In the genomic region with DNA sequence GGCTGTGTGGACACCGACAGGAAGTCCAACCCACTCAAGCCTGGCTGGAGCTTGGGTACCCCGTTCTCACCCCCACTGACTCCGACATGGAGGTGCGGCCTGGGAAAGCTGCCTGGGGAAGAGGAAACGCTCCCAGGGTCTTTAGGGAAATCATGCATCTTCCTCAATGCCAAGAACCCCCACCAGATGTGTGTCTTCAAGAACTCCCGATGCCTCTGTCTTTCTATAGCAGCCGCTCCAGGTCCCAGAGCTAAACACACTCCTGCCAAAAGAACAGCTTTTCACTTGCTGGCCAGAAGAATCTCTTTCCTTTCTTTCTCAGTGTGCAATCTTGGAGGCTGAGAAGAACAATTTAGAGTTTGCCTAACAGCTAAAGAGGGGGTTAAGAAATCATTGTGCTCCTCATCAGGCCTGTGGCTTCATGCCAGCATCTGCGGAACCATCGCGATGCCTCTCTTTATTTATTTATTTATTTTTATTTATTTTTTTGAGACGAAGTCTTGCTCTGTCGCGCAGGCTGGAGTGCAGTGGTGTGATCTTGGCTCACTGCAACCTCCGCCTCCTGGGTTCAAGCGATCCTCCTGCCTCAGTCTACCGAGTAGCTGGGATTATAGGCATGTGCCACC, we compare ENCODE assay signal across 13 cellular contexts. TPM values are rescaled to one million over a fixed set of nuclear protein-coding genes. Genes with fewer than 3 reads are reported as not detected.
A peak's percentile ranks its signal among the peaks of the same experiment; 100 is the strongest.
DNase-seq lines count a peak whose midpoint lies in the region; ATAC-seq and TF ChIP-seq lines count a peak whose summit lies in the region.
"Had no signal": no experiment of that assay in that cellular context is flagged by ENCODE, and none has a peak within 500 bp of the region (broad histone marks: within the 10 kb centered on the region; RNA-seq: fewer than 3 reads in every experiment).

No MANE protein-coding gene starts in this region.

- H3K4ac ChIP-seq in H9 (ENCODE audit: low read depth, low read length) = no peak overlapping the region

- H3K14ac ChIP-seq in H9 (ENCODE audit: insufficient read depth, low read length) = no peak overlapping the region

- TF ChIP-seq CTCF in gastroesophageal sphincter (IDR thresholded peaks at IDR 0.05) = no peak
- no peak for TF ChIP-seq CTCF in mesothelial cell of epicardium (IDR thresholded peaks at IDR 0.05; ENCODE audit: unreplicated experiment)
- no peak for TF ChIP-seq CTCF in H9 (conservative IDR thresholded peaks at IDR 0.05)
- TF ChIP-seq CTCF in CD4-positive, alpha-beta T cell (IDR thresholded peaks at IDR 0.05) = no peak

- 38 to 48% methylated on average over 12 to 15 of the region's 16 CpGs for WGBS in gastroesophageal sphincter (ENCODE audit: low coverage in 1 of 2), 2 donors
- no CpG with 5 or more reads among the region's 16 CpGs for WGBS in H9 (ENCODE audit: extremely low coverage, insufficient read length, low lambda C conversion rate)

- CTCF ChIA-PET in CD4-positive, alpha-beta T cell (lab: Charles Lee) = no interaction called here

- H3K4me3 Mint-ChIP-seq in mesothelial cell of epicardium = no peak overlapping the region
- H3K4me3 Mint-ChIP-seq in H9 = no peak overlapping the region
- H3K4me3 Mint-ChIP-seq in CD4-positive, alpha-beta T cell = no peak overlapping the region
- H3K4me3 Mint-ChIP-seq: activated CD4-positive, alpha-beta memory T cell treated with anti-CD3 and anti-CD28 coated beads, Interleukin-2, amount 10 ng/mL, durations not matched to agents 7 days and 5 days; naive thymus-derived CD8-positive, alpha-beta T cell had no signal

- H3K4me1 Mint-ChIP-seq in mesothelial cell of epicardium = peaks cover 44% of the 10 kb centered on the region
- peaks cover 4 to 18% of the 10 kb centered on the region in 2 experiments; a peak in 3 of 4 replicates for H3K4me1 Mint-ChIP-seq in H9
- H3K4me1 Mint-ChIP-seq in CD4-positive, alpha-beta T cell (ENCODE audit: low read depth) = no peaks in the 10 kb centered on the region
- H3K4me1 Mint-ChIP-seq: activated CD4-positive, alpha-beta memory T cell treated with anti-CD3 and anti-CD28 coated beads, Interleukin-2, amount 10 ng/mL, durations not matched to agents 7 days and 5 days had no signal

- no peaks in the 10 kb centered on the region for H3K9me3 Mint-ChIP-seq in mesothelial cell of epicardium
- no peaks in the 10 kb centered on the region for H3K9me3 Mint-ChIP-seq in H9
- H3K9me3 Mint-ChIP-seq in CD4-positive, alpha-beta T cell = no peaks in the 10 kb centered on the region
- H3K9me3 Mint-ChIP-seq: activated CD4-positive, alpha-beta memory T cell treated with anti-CD3 and anti-CD28 coated beads, Interleukin-2, amount 10 ng/mL, durations not matched to agents 7 days and 5 days; naive thymus-derived CD8-positive, alpha-beta T cell had no signal

- intact Hi-C loops in CD4-positive, alpha-beta T cell (cut with DNase I, micrococcal nuclease) = no loop called here

- no peak for TF ChIP-seq POLR2A in gastroesophageal sphincter (IDR thresholded peaks at IDR 0.05)

- H3K27ac Mint-ChIP-seq in mesothelial cell of epicardium (peak overlapping the region; percentile 97), H9 (0 out of 7 replicates have a peak overlapping the region, but pooled peaks of 1 of the 3 experiments have one; percentile 15)
- H3K27ac Mint-ChIP-seq in CD4-positive, alpha-beta T cell = no peak overlapping the region
- H3K27ac Mint-ChIP-seq: activated CD4-positive, alpha-beta memory T cell treated with anti-CD3 and anti-CD28 coated beads, Interleukin-2, amount 10 ng/mL, durations not matched to agents 7 days and 5 days had no signal

- H3K23me2 ChIP-seq in H9 (ENCODE audit: insufficient read length, low read depth, low read length, poor library complexity, severe bottlenecking) = no peaks in the 10 kb centered on the region

- no peak overlapping the region for H3K23ac ChIP-seq in H9 (ENCODE audit: insufficient read length, low read depth, low read length)

- H2AFZ ChIP-seq in H9 (ENCODE audit: low read length) = no peak overlapping the region

- no peak overlapping the region for H4K91ac ChIP-seq in H9 (ENCODE audit: insufficient read length, low read depth, low read length)

- no peak for TF ChIP-seq EP300 in gastroesophageal sphincter (IDR thresholded peaks at IDR 0.05)

- H2AK5ac ChIP-seq in H9 (ENCODE audit: insufficient read length, low read length) = no peak overlapping the region

- H3K79me2 ChIP-seq in H9 (ENCODE audit: insufficient read depth, low read length) = no peaks in the 10 kb centered on the region

- no peaks in the 10 kb centered on the region for H4K20me1 ChIP-seq in H9 (ENCODE audit: control insufficient read depth, insufficient read depth, insufficient read length)

- POLR2A ChIA-PET in CD4-positive, alpha-beta T cell (lab: Charles Lee) = no interaction called here

- peak; percentile 50 for ATAC-seq in gastroesophageal sphincter
- ATAC-seq in CD4-positive, alpha-beta T cell (ENCODE audit: poor library complexity) = no peak
- ATAC-seq: naive thymus-derived CD8-positive, alpha-beta T cell; SK-N-SH treated with all-trans-retinoic acid at 6 μM for 48 hours had no signal

- H3T11ph ChIP-seq in H9 (ENCODE audit: low read length) = no peak overlapping the region

- no peak overlapping the region for H3K4me3 ChIP-seq in adipocyte (ENCODE audit: low read length)
- H3K4me3 ChIP-seq in gastroesophageal sphincter = no peak overlapping the region
- peak overlapping the region in 1 of 2 donors; percentile 47 for H3K4me3 ChIP-seq in stomach smooth muscle (ENCODE audit: low read length in 2 of 2)

- no peak overlapping the region for H4K5ac ChIP-seq in H9 (ENCODE audit: insufficient read length, low read depth, low read length)

- H3K9ac ChIP-seq in adipocyte (ENCODE audit: low read length) (peak overlapping the region; percentile 72), stomach smooth muscle (ENCODE audit: low read length in 2 of 2) (peak overlapping the region in 1 of 2 donors; percentile 62), H9 (ENCODE audit: extremely low read depth, insufficient read length, low read length) (no peak overlapping the region)

- DNase-seq in adipocyte (ENCODE audit: low read depth) (no peak), mesothelial cell of epicardium (ENCODE audit: low spot score in 2 of 2, unreplicated experiment in 2 of 2) (no peak), H9 (no peak), cerebellar nuclear complex (lab: John Stamatoyannopoulos, UW) (no peak)
- no peak for DNase-seq in CD4-positive, alpha-beta T cell
- no peak for DNase-seq in activated CD8-positive, alpha-beta memory T cell treated with anti-CD3 and anti-CD28 coated beads, Interleukin-2, amount 50 U/mL, for 4 hours
- DNase-seq: activated CD4-positive, alpha-beta memory T cell treated with anti-CD3 and anti-CD28 coated beads, Interleukin-2, amount 10 ng/mL, durations not matched to agents 7 days and 5 days; aorta; NCI-H187 had no signal

- H2BK15ac ChIP-seq in H9 (ENCODE audit: low read depth, low read length) = no peak overlapping the region

- H2BK20ac ChIP-seq in H9 (ENCODE audit: low read depth, low read length, poor library complexity, severe bottlenecking) = no peak overlapping the region

- no peak overlapping the region for H3K18ac ChIP-seq in H9 (ENCODE audit: insufficient read length, low read depth, low read length)

- H3K27me3 ChIP-seq in adipocyte (replicated peaks; ENCODE audit: control insufficient read depth, insufficient read depth, low read length) (no peaks in the 10 kb centered on the region), gastroesophageal sphincter (no peaks in the 10 kb centered on the region), stomach smooth muscle (ENCODE audit: control insufficient read depth in 1 of 2, insufficient read depth in 2 of 2, low read length in 2 of 2) (no peaks in the 10 kb centered on the region), H9 (ENCODE audit: insufficient read depth, low read length) (no peaks in the 10 kb centered on the region)
- no peaks in the 10 kb centered on the region for H3K27me3 ChIP-seq in CD4-positive, alpha-beta T cell (ENCODE audit: control insufficient read depth, insufficient read depth, low read length)

- H4K8ac ChIP-seq in H9 (replicated peaks; ENCODE audit: insufficient read length, low read depth, low read length) = no peak overlapping the region

- H3K27ac ChIP-seq in gastroesophageal sphincter (peak overlapping the region; percentile 58 to 91 (median 89)), stomach smooth muscle (ENCODE audit: low read length) (peak overlapping the region; percentile 92), H9 (ENCODE audit: insufficient read length, low read depth, low read length) (no peak overlapping the region)
- H3K27ac ChIP-seq in CD4-positive, alpha-beta T cell (ENCODE audit: low read depth, low read length) = no peak overlapping the region

- no peak overlapping the region for H2BK5ac ChIP-seq in H9 (ENCODE audit: insufficient read length, low read length)

- no peak overlapping the region for H2BK120ac ChIP-seq in H9 (ENCODE audit: low read depth, low read length, poor library complexity, severe bottlenecking)

- H3K56ac ChIP-seq in H9 (ENCODE audit: insufficient read length, low read depth, low read length) = no peak overlapping the region

- H3K36me3 ChIP-seq in adipocyte (ENCODE audit: control insufficient read depth, insufficient read depth, low read length, severe bottlenecking) (peaks cover 9% of the 10 kb centered on the region), gastroesophageal sphincter (peaks cover 0 to 25% of the 10 kb centered on the region in 2 donors), stomach smooth muscle (ENCODE audit: control insufficient read depth in 2 of 2, insufficient read depth in 2 of 2, low read length in 2 of 2) (peaks cover 5 to 10% of the 10 kb centered on the region in 2 donors)

- H3K4me1 ChIP-seq in adipocyte (ENCODE audit: control insufficient read depth, insufficient read depth, low read length) (peaks cover 22% of the 10 kb centered on the region), gastroesophageal sphincter (peaks cover 0 to 47% (median 29%) of the 10 kb centered on the region in 3 donors), stomach smooth muscle (ENCODE audit: control insufficient read depth, insufficient read depth, low read length) (peaks cover 33% of the 10 kb centered on the region), H9 (ENCODE audit: insufficient read depth, low read length) (no peaks in the 10 kb centered on the region)

- H3K9me3 ChIP-seq in adipocyte (ENCODE audit: control insufficient read depth, low read length) = no peaks in the 10 kb centered on the region
- H3K9me3 ChIP-seq in gastroesophageal sphincter = no peaks in the 10 kb centered on the region
- H3K9me3 ChIP-seq in stomach smooth muscle (ENCODE audit: control insufficient read depth in 2 of 2, low read length in 2 of 2) = no peaks in the 10 kb centered on the region
- H3K9me3 ChIP-seq in H9 (ENCODE audit: control insufficient read depth, low read depth, low read length) = no peaks in the 10 kb centered on the region
- H3K9me3 ChIP-seq in CD4-positive, alpha-beta T cell (ENCODE audit: control insufficient read depth, low read length) = no peaks in the 10 kb centered on the region

- no peak overlapping the region for H3K4me2 ChIP-seq in H9 (ENCODE audit: insufficient read depth, insufficient read length, low read length)

- no peaks in the 10 kb centered on the region for H3K79me1 ChIP-seq in H9 (ENCODE audit: insufficient read depth, low read depth, low read length, poor library complexity, severe bottlenecking)

- H3K36me3 Mint-ChIP-seq in mesothelial cell of epicardium (peaks cover 13% of the 10 kb centered on the region), H9 (ENCODE audit: insufficient read depth in 1 of 3, low read depth in 3 of 3) (peaks cover 4 to 34% (median 22%) of the 10 kb centered on the region in 3 experiments)
- peaks cover 54% of the 10 kb centered on the region for H3K36me3 Mint-ChIP-seq in CD4-positive, alpha-beta T cell (ENCODE audit: low read depth)

- no peak overlapping the region for H2BK12ac ChIP-seq in H9 (ENCODE audit: insufficient read length, low read depth, low read length)

- H3K27me3 Mint-ChIP-seq in mesothelial cell of epicardium (ENCODE audit: low read depth) = no peaks in the 10 kb centered on the region
- no peaks in the 10 kb centered on the region for H3K27me3 Mint-ChIP-seq in H9 (ENCODE audit: low read depth)
- no peaks in the 10 kb centered on the region for H3K27me3 Mint-ChIP-seq in CD4-positive, alpha-beta T cell
- H3K27me3 Mint-ChIP-seq: activated CD4-positive, alpha-beta memory T cell treated with anti-CD3 and anti-CD28 coated beads, Interleukin-2, amount 10 ng/mL, durations not matched to agents 7 days and 5 days; naive thymus-derived CD8-positive, alpha-beta T cell had no signal

RNA-seq across cellular contexts. Expression of a gene that starts 41.1 kb away (rescaled TPM):
- total RNA-seq in gastroesophageal sphincter (100 to 1,000 TPM in 1 of 4 donors, 10 to 100 TPM in 3; 70.9 to 234 (median 85.9) TPM), mesothelial cell of epicardium (100 to 104 TPM (median 102 TPM) in 3 replicates), H9 (2021) (41.0 and 42.5 TPM in 2 replicates)
- total RNA-seq in CD4-positive, alpha-beta T cell = 10 to 100 TPM; 15.4 to 16.4 TPM

Comparison
In these comparisons a context has a peak if more than half of its experiments do, and no peak if none do; other contexts are left out.
1. H3K27ac ChIP-seq: peak in gastroesophageal sphincter (4 of 4) and stomach smooth muscle (single experiment); none in H9 (single experiment) and CD4-positive, alpha-beta T cell (single experiment).